In genomic region chr7:100786323-100786722, GRCh38 we compare ENCODE assay signal across 1 cellular context.
TF ChIP-seq lines count a peak whose summit lies in the region.

No MANE protein-coding gene starts in this region.

TF ChIP-seq in K562, 482 proteins besides CTCF, POLR2A, EP300 and RAD21:
- peak; percentile 87 for TF ChIP-seq ZNF121 (CRISPR knock-in tag; conservative IDR thresholded peaks at IDR 0.05)
- no peak for TF ChIP-seq MAFK (IDR thresholded peaks at IDR 0.05; ENCODE audit: low read length)
